27 cellular contexts compared by ENCODE assay signal in the genomic region with DNA sequence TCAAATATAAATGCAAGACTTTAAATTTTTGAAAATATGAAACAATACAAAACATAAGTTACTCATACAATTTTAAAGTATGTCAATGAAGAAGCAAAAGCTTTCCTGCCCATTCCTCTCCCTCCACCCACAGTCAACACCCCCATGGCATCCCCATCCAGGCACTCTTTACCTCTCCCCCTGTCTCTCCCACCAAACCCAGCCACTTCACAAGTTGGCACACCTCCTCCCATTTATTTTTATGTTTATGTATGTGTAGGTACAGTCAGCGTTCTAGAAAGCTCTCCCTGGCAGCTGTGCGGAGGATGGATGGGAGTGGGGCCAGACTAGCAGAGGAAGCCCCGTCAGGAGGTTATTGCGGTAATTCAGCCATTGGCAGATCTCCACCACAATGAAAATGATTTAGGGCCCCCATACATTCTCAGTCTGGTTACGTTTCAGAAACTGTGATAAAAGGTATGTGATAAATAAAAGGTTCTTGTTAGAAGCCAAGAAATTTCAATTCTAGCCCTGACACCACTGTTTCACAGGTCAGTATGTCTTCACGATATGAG. TPM values are rescaled to one million over a fixed set of nuclear protein-coding genes. Genes with fewer than 3 reads are reported as not detected.
DNase-seq lines count a peak whose midpoint lies in the region; ATAC-seq and TF ChIP-seq lines count a peak whose summit lies in the region.
"Had no signal": no experiment of that assay in that cellular context is flagged by ENCODE, and none has a peak within 500 bp of the region (broad histone marks: within the 10 kb centered on the region; RNA-seq: fewer than 3 reads in every experiment).

No MANE protein-coding gene starts in this region.

- H3K27me3 Mint-ChIP-seq in CD14-positive monocyte (ENCODE audit: low read depth in 3 of 3) (peaks cover 9 to 12% (median 12%) of the 10 kb centered on the region in 3 donors), osteocyte (ENCODE audit: unreplicated experiment) (peaks cover 20% of the 10 kb centered on the region)
- H3K27me3 Mint-ChIP-seq in naive thymus-derived CD8-positive, alpha-beta T cell: peaks cover 0 to 22% (median 9%) of the 10 kb centered on the region in 5 donors

- H3K4me3 Mint-ChIP-seq in CD14-positive monocyte (no peak overlapping the region), osteocyte (ENCODE audit: unreplicated experiment) (no peak overlapping the region)
- H3K4me3 Mint-ChIP-seq in naive thymus-derived CD8-positive, alpha-beta T cell: no peak overlapping the region

- H3K36me3 Mint-ChIP-seq in CD14-positive monocyte (no peaks in the 10 kb centered on the region), osteocyte (ENCODE audit: unreplicated experiment) (no peaks in the 10 kb centered on the region)
- H3K36me3 Mint-ChIP-seq in naive thymus-derived CD8-positive, alpha-beta T cell: no peaks in the 10 kb centered on the region

- no peak overlapping the region for H3K9ac ChIP-seq in fibroblast of lung (ENCODE audit: insufficient read depth, low read length)

- intact Hi-C loops in CD14-positive monocyte (cut with micrococcal nuclease): no loop called here

- H3K9me3 ChIP-seq in fibroblast of lung (ENCODE audit: control insufficient read depth, insufficient read depth, low read depth, low read length): no peaks in the 10 kb centered on the region
- H3K9me3 ChIP-seq: adrenal gland, SJCRH30, spleen, thoracic aorta had no signal

- no peaks in the 10 kb centered on the region for H3K4me1 ChIP-seq in fibroblast of lung (ENCODE audit: control insufficient read depth, extremely low read depth, insufficient read depth, low read length)
- H3K4me1 ChIP-seq: adrenal gland, SJCRH30, spleen had no signal

- H2AFZ ChIP-seq in fibroblast of lung (ENCODE audit: low read length): no peak overlapping the region

- H3K27me3 ChIP-seq in fibroblast of lung (ENCODE audit: control insufficient read depth, insufficient read depth, low read length): no peaks in the 10 kb centered on the region
- H3K27me3 ChIP-seq: adrenal gland, SJCRH30 had no signal

- H3K27ac Mint-ChIP-seq in CD14-positive monocyte (no peak overlapping the region), osteocyte (ENCODE audit: unreplicated experiment) (no peak overlapping the region)
- H3K27ac Mint-ChIP-seq in naive thymus-derived CD8-positive, alpha-beta T cell: peak overlapping the region in 1 of 10 donors; percentile 13

- no peaks in the 10 kb centered on the region for H3K9me3 Mint-ChIP-seq in CD14-positive monocyte
- H3K9me3 Mint-ChIP-seq in osteocyte (ENCODE audit: unreplicated experiment): no peaks in the 10 kb centered on the region
- H3K9me3 Mint-ChIP-seq in naive thymus-derived CD8-positive, alpha-beta T cell: no peaks in the 10 kb centered on the region

- no peaks in the 10 kb centered on the region for H4K20me1 ChIP-seq in fibroblast of lung (ENCODE audit: control insufficient read depth, extremely low read depth, insufficient read depth, low read length)

- no peak for ATAC-seq in naive thymus-derived CD8-positive, alpha-beta T cell
- no peak for ATAC-seq in GM19351 (IDR thresholded peaks at IDR 0.05; ENCODE audit: unreplicated experiment)
- ATAC-seq: left lobe of liver, Panc1 had no signal

- no peaks in the 10 kb centered on the region for H3K36me3 ChIP-seq in fibroblast of lung (ENCODE audit: control insufficient read depth, insufficient read depth, low read length)
- H3K36me3 ChIP-seq: adrenal gland, SJCRH30, spleen, thoracic aorta had no signal

- TF ChIP-seq CTCF in CD14-positive monocyte (IDR thresholded peaks at IDR 0.05) (no peak), fibroblast of lung (conservative IDR thresholded peaks at IDR 0.05 in 1 of 2, IDR thresholded peaks at IDR 0.05 in 1 of 2; ENCODE audit: low read depth in 1 of 2, low read length in 2 of 2) (no peak), osteocyte (IDR thresholded peaks at IDR 0.05) (no peak)

- no peaks in the 10 kb centered on the region for H3K79me2 ChIP-seq in fibroblast of lung (ENCODE audit: control insufficient read depth, insufficient read depth, low read length)

- H3K4me2 ChIP-seq in fibroblast of lung (ENCODE audit: extremely low read depth, insufficient read depth, low read length): no peak overlapping the region

- H3K4me3 ChIP-seq in fibroblast of lung (replicated peaks in 1 of 4; ENCODE audit: control extremely low read depth in 1 of 4, insufficient read depth in 1 of 4, low read depth in 3 of 4, low read length in 4 of 4): no peak overlapping the region
- H3K4me3 ChIP-seq: adrenal gland, SJCRH30, spleen, thoracic aorta had no signal

- DNase-seq in CD14-positive monocyte (ENCODE audit: low spot score) (peak; percentile 11), NCI-H1092 treated with DMSO at 0.1 percent for 48 hours (lab: John Stamatoyannopoulos, UW) (peak; percentile 94), fibroblast of lung (ENCODE audit: low read depth in 2 of 2) (peak; percentile 66 to 76), osteocyte (ENCODE audit: extremely low spot score, unreplicated experiment) (peak; percentile 48), SIG-M5 treated with dmso at 0.1 percent for 504 hours (lab: John Stamatoyannopoulos, UW; ENCODE audit: unreplicated experiment) (no peak)
- DNase-seq in naive thymus-derived CD8-positive, alpha-beta T cell: no peak
- DNase-seq: activated CD4-positive, CD25-positive, alpha-beta regulatory T cell treated with anti-CD3 and anti-CD28 coated beads, Interleukin-2, amount 50 U/mL, for 72 hours; activated naive CD4-positive, alpha-beta T cell treated with Interleukin-2 at 50 U/mL for 16 hours; activated T-cell treated with anti-CD3 and anti-CD28 coated beads, Interleukin-2, amount 50 U/mL, for 48 hours; caudate nucleus; mesenchymal stem cell; NCI-H1417; NCI-H524 treated with DMSO at 0.1 percent for 48 hours; SJCRH30; spleen; stimulated activated CD4-positive, alpha-beta T cell treated with anti-CD3 and anti-CD28 coated beads, Interleukin-4, amount 100 ng/mL, for 1 hour; stimulated activated naive CD4-positive, alpha-beta T cell had no signal

- POLR2A ChIA-PET in naive thymus-derived CD8-positive, alpha-beta T cell (lab: Charles Lee): no interaction called here

- H3K4me1 Mint-ChIP-seq in CD14-positive monocyte (no peaks in the 10 kb centered on the region), osteocyte (ENCODE audit: unreplicated experiment) (no peaks in the 10 kb centered on the region)
- no peaks in the 10 kb centered on the region for H3K4me1 Mint-ChIP-seq in naive thymus-derived CD8-positive, alpha-beta T cell

- H3K27ac ChIP-seq in fibroblast of lung (ENCODE audit: insufficient read depth, low read length): no peak overlapping the region
- H3K27ac ChIP-seq: adrenal gland, SJCRH30, spleen, thoracic aorta had no signal

RNA-seq across cellular contexts. Expression of gene BTG4, which starts 51.4 kb away (rescaled TPM):
- polyA plus RNA-seq in CD14-positive monocyte (not detected), fibroblast of lung (0.08 and 0.09 TPM in 2 replicates)
- total RNA-seq in fibroblast of lung (under 0.01 and 0.33 TPM in 2 replicates), osteocyte (not detected in 2 replicates)
- polyA plus RNA-seq in fibroblast of lung (2012): not detected in 2 replicates
- not detected in 2 replicates for polyA minus RNA-seq in fibroblast of lung (ENCODE audit: low replicate concordance)
- total RNA-seq in naive thymus-derived CD8-positive, alpha-beta T cell: not detected
- not detected for polyA plus RNA-seq in naive thymus-derived CD8-positive, alpha-beta T cell
- total RNA-seq: activated CD8-positive, alpha-beta memory T cell treated with anti-CD3 and anti-CD28 coated beads for 36 hours; adrenal gland; dermis microvascular lymphatic vessel endothelial cell; left lobe of liver; myocyte; omental fat pad; SJCRH30; spleen; T-helper 1 cell treated with Interleukin-12 subunit alpha and Interleukin-12 subunit beta and Interleukin-4 antibody, amounts not matched to agents 30 ng/mL and 1 ng/mL, for 36 hours; thoracic aorta had no signal
- polyA plus RNA-seq: adrenal gland, spleen had no signal

RNA-seq across cellular contexts. Expression of gene HOATZ, which starts 53.7 kb away (rescaled TPM):
- not detected for polyA plus RNA-seq in CD14-positive monocyte
- not detected in 2 replicates for total RNA-seq in fibroblast of lung
- polyA plus RNA-seq in fibroblast of lung: not detected in 2 replicates
- 0.09 and 0.20 TPM in 2 replicates for polyA plus RNA-seq in fibroblast of lung (2012)
- polyA minus RNA-seq in fibroblast of lung (ENCODE audit: low replicate concordance): not detected in 2 replicates
- total RNA-seq in osteocyte: not detected in 2 replicates
- total RNA-seq in naive thymus-derived CD8-positive, alpha-beta T cell: not detected
- not detected for polyA plus RNA-seq in naive thymus-derived CD8-positive, alpha-beta T cell
- total RNA-seq: activated CD8-positive, alpha-beta memory T cell treated with anti-CD3 and anti-CD28 coated beads for 36 hours; adrenal gland; dermis microvascular lymphatic vessel endothelial cell; left lobe of liver; myocyte; omental fat pad; SJCRH30; spleen; T-helper 1 cell treated with Interleukin-12 subunit alpha and Interleukin-12 subunit beta and Interleukin-4 antibody, amounts not matched to agents 30 ng/mL and 1 ng/mL, for 36 hours; thoracic aorta had no signal
- polyA plus RNA-seq: adrenal gland, spleen had no signal

Comparison
In these comparisons a context has a peak if more than half of its experiments do, and no peak if none do; other contexts are left out.
1. DNase-seq: peak in CD14-positive monocyte (single experiment), NCI-H1092 treated with DMSO at 0.1 percent for 48 hours (single experiment), fibroblast of lung (2 of 2) and osteocyte (single experiment); none in naive thymus-derived CD8-positive, alpha-beta T cell (0 of 10) and SIG-M5 treated with dmso at 0.1 percent for 504 hours (single experiment).